16 cellular contexts compared by ENCODE assay signal in the genomic region with DNA sequence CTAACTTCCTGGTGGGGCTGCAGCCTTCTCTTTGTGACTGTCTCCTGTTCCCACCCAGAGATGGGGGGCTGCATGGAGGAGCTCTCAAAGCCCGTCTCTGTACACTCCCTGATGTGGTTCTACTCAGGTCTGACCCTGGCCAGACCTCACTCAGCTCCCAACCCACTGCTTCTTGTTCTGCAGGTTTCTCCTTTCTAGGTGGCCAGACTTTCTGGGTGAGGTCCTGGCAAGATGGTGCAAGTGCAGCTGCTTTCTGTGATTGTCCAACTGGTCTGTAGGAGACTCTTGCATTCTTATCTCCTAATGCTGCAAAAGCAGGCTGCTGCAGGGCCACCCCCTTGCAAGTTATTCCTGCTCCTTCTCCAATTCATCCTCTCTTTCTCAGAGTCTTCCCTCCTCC.
"Had no signal": no experiment of that assay in that cellular context is flagged by ENCODE, and none has a peak within 500 bp of the region (broad histone marks: within the 10 kb centered on the region; RNA-seq: fewer than 3 reads in every experiment).

No MANE protein-coding gene starts in this region.

- H3K4me3 Mint-ChIP-seq: activated CD4-positive, alpha-beta T cell treated with anti-CD3 and anti-CD28 coated beads, Interleukin-2, amount 10 ng/mL, durations not matched to agents 24 days and 14 days; stimulated activated naive CD8-positive, alpha-beta T cell treated with anti-CD3 and anti-CD28 coated beads, Interleukin-15, Interleukin-2, amounts not matched to agents 100 ng/mL and 50 ng/mL, for 24 hours had no signal

- H3K27ac Mint-ChIP-seq: activated CD4-positive, alpha-beta T cell treated with anti-CD3 and anti-CD28 coated beads, Interleukin-2, amount 10 ng/mL, durations not matched to agents 24 days and 14 days; stimulated activated naive CD8-positive, alpha-beta T cell treated with anti-CD3 and anti-CD28 coated beads, Interleukin-15, Interleukin-2, amounts not matched to agents 100 ng/mL and 50 ng/mL, for 24 hours had no signal

- H3K4me3 ChIP-seq: left lung, suprapubic skin had no signal

- H3K36me3 ChIP-seq: left lung, suprapubic skin had no signal

- DNase-seq: activated CD4-positive, alpha-beta T cell treated with anti-CD3 and anti-CD28 coated beads, Interleukin-2, amount 10 ng/mL, durations not matched to agents 24 days and 14 days; activated CD4-positive, CD25-positive, alpha-beta regulatory T cell; activated CD8-positive, alpha-beta memory T cell treated with anti-CD3 and anti-CD28 coated beads for 24 hours; activated naive CD4-positive, alpha-beta T cell; activated T-cell treated with anti-CD3 and anti-CD28 coated beads for 4 hours; left lung; mammary epithelial cell; posterior cingulate gyrus; retina; stimulated activated CD4-positive, alpha-beta T cell treated with anti-CD3 and anti-CD28 coated beads, Interleukin-15, amount 100 ng/mL, for 24 hours; stimulated activated CD4-positive, alpha-beta T cell treated with anti-CD3 and anti-CD28 coated beads, Interleukin-4, amount 100 ng/mL, for 4 hours; stimulated activated CD8-positive, alpha-beta memory T cell treated with anti-CD3 and anti-CD28 coated beads, Interleukin-4, amount 100 ng/mL, for 48 hours; SW 1271; trophoblast cell had no signal

- H3K27me3 ChIP-seq: left lung, suprapubic skin had no signal

- H3K27ac ChIP-seq: left lung, suprapubic skin had no signal

- ATAC-seq: left lung had no signal
